In the genomic region with DNA sequence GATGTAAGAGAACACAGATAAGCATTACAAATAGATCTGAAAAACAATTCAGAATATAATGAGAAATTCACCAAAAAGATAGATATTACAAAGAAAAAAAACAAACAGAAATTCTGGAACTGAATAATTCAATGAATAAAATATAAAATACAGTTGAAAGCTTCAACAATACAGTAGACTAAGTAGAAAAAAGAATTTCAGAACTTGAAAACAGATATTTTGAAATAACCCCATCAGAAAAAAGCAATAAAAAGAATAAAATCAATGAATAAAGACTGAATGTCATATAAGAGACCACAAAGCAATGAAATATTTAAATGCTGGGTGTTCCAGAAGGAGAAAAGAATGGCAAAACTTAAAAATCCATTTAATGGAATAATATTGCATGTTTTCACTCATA, we compare ENCODE assay signal across 8 cellular contexts.
"Had no signal": no experiment of that assay in that cellular context is flagged by ENCODE, and none has a peak within 500 bp of the region (broad histone marks: within the 10 kb centered on the region; RNA-seq: fewer than 3 reads in every experiment).

No MANE protein-coding gene starts in this region.

- DNase-seq: GDM1, GF-D8 had no signal

- H3K4me3 ChIP-seq: GM12878 had no signal

- FAIRE-seq: G401.6, GM12878, GM12891, GM12892, GM18507, GM19239 had no signal

- ATAC-seq: GM12878 had no signal
